In genomic region chr7:27254625-27255024, GRCh38 we compare ENCODE assay signal across 19 cellular contexts. TPM values are rescaled to one million over a fixed set of nuclear protein-coding genes. Genes with fewer than 3 reads are reported as not detected.
"Had no signal": no experiment of that assay in that cellular context is flagged by ENCODE, and none has a peak within 500 bp of the region (broad histone marks: within the 10 kb centered on the region; RNA-seq: fewer than 3 reads in every experiment).

No MANE protein-coding gene starts in this region.

- ATAC-seq: activated CD8-positive, alpha-beta T cell treated with anti-CD3 and anti-CD28 coated beads for 36 hours; activated naive CD8-positive, alpha-beta T cell treated with anti-CD3 and anti-CD28 coated beads, Interleukin-2, amount 50 U/mL, for 24 hours; stimulated activated naive CD8-positive, alpha-beta T cell treated with anti-CD3 and anti-CD28 coated beads, Interleukin-15, amount 100 ng/mL, for 72 hours; upper lobe of right lung had no signal

- H3K4me3 ChIP-seq: ascending aorta, esophagus muscularis mucosa, left ventricle myocardium inferior, testis, upper lobe of right lung had no signal

- H3K9me3 Mint-ChIP-seq: activated CD8-positive, alpha-beta T cell treated with anti-CD3 and anti-CD28 coated beads for 36 hours; activated naive CD8-positive, alpha-beta T cell treated with anti-CD3 and anti-CD28 coated beads, Interleukin-2, amount 50 U/mL, for 24 hours; activated T-helper 1 cell treated with anti-CD3 and anti-CD28 coated beads, Interleukin-12 subunit alpha, Interleukin-12 subunit beta, Interleukin-2, Interleukin-4 antibody, amounts not matched to agents 30 ng/mL and 10 ng/mL and 1 ng/mL, durations not matched to agents 14 hours and 24 hours and 36 hours; stimulated activated naive CD8-positive, alpha-beta T cell treated with anti-CD3 and anti-CD28 coated beads, Interleukin-15, amount 100 ng/mL, for 72 hours had no signal

- DNase-seq: activated CD4-positive, alpha-beta T cell treated with anti-CD3 and anti-CD28 coated beads for 4 hours; activated CD8-positive, alpha-beta T cell treated with anti-CD3 and anti-CD28 coated beads for 36 hours; activated naive CD4-positive, alpha-beta T cell treated with Interleukin-2 at 50 U/mL for 16 hours; activated naive CD8-positive, alpha-beta T cell treated with anti-CD3 and anti-CD28 coated beads, Interleukin-2, amount 50 U/mL, for 24 hours; head of caudate nucleus; left ventricle myocardium inferior; mesenchymal stem cell; stimulated activated CD4-positive, alpha-beta T cell treated with anti-CD3 and anti-CD28 coated beads, Interleukin-2, amount 100 ng/mL, for 48 hours; stimulated activated naive CD8-positive, alpha-beta T cell treated with anti-CD3 and anti-CD28 coated beads, Interleukin-15, amount 100 ng/mL, for 72 hours; testis; upper lobe of right lung; WERI-Rb-1 had no signal

- H3K4me1 ChIP-seq: testis, upper lobe of right lung had no signal

- H3K4me3 Mint-ChIP-seq: activated CD8-positive, alpha-beta T cell treated with anti-CD3 and anti-CD28 coated beads for 36 hours; activated naive CD8-positive, alpha-beta T cell treated with anti-CD3 and anti-CD28 coated beads, Interleukin-2, amount 50 U/mL, for 24 hours; activated T-helper 1 cell treated with anti-CD3 and anti-CD28 coated beads, Interleukin-12 subunit alpha, Interleukin-12 subunit beta, Interleukin-2, Interleukin-4 antibody, amounts not matched to agents 30 ng/mL and 10 ng/mL and 1 ng/mL, durations not matched to agents 14 hours and 24 hours and 36 hours; stimulated activated naive CD8-positive, alpha-beta T cell treated with anti-CD3 and anti-CD28 coated beads, Interleukin-15, amount 100 ng/mL, for 72 hours had no signal

- H3K27me3 ChIP-seq: testis had no signal

- H3K36me3 ChIP-seq: ascending aorta, esophagus muscularis mucosa, left ventricle myocardium inferior, upper lobe of right lung, WERI-Rb-1 had no signal

- H3K27ac ChIP-seq: ascending aorta, esophagus muscularis mucosa, left ventricle myocardium inferior, testis, upper lobe of right lung, WERI-Rb-1 had no signal

- H3K27ac Mint-ChIP-seq: activated CD8-positive, alpha-beta T cell treated with anti-CD3 and anti-CD28 coated beads for 36 hours; activated naive CD8-positive, alpha-beta T cell treated with anti-CD3 and anti-CD28 coated beads, Interleukin-2, amount 50 U/mL, for 24 hours; activated T-helper 1 cell treated with anti-CD3 and anti-CD28 coated beads, Interleukin-12 subunit alpha, Interleukin-12 subunit beta, Interleukin-2, Interleukin-4 antibody, amounts not matched to agents 30 ng/mL and 10 ng/mL and 1 ng/mL, durations not matched to agents 14 hours and 24 hours and 36 hours; stimulated activated naive CD8-positive, alpha-beta T cell treated with anti-CD3 and anti-CD28 coated beads, Interleukin-15, amount 100 ng/mL, for 72 hours had no signal

RNA-seq across cellular contexts. Expression of gene EVX1, which starts 12.0 kb away (rescaled TPM):
- total RNA-seq: activated CD8-positive, alpha-beta T cell treated with anti-CD3 and anti-CD28 coated beads for 36 hours; activated T-helper 1 cell treated with anti-CD3 and anti-CD28 coated beads, Interleukin-12 subunit alpha, Interleukin-12 subunit beta, Interleukin-2, Interleukin-4 antibody, amounts not matched to agents 30 ng/mL and 10 ng/mL and 1 ng/mL, durations not matched to agents 14 hours and 24 hours and 36 hours; ascending aorta; esophagus muscularis mucosa; fibroblast of villous mesenchyme; left ventricle myocardium inferior; osteocyte; pulmonary artery endothelial cell; upper lobe of right lung had no signal
- polyA plus RNA-seq: neural cell had no signal

RNA-seq across cellular contexts. Expression of gene HOXA13, which starts 54.7 kb away (rescaled TPM):
- total RNA-seq: activated CD8-positive, alpha-beta T cell treated with anti-CD3 and anti-CD28 coated beads for 36 hours; activated T-helper 1 cell treated with anti-CD3 and anti-CD28 coated beads, Interleukin-12 subunit alpha, Interleukin-12 subunit beta, Interleukin-2, Interleukin-4 antibody, amounts not matched to agents 30 ng/mL and 10 ng/mL and 1 ng/mL, durations not matched to agents 14 hours and 24 hours and 36 hours; ascending aorta; esophagus muscularis mucosa; left ventricle myocardium inferior; osteocyte; pulmonary artery endothelial cell; testis; upper lobe of right lung had no signal
- polyA plus RNA-seq: neural cell had no signal
